Comparison of ENCODE assay signal across 13 cellular contexts in the genomic region with DNA sequence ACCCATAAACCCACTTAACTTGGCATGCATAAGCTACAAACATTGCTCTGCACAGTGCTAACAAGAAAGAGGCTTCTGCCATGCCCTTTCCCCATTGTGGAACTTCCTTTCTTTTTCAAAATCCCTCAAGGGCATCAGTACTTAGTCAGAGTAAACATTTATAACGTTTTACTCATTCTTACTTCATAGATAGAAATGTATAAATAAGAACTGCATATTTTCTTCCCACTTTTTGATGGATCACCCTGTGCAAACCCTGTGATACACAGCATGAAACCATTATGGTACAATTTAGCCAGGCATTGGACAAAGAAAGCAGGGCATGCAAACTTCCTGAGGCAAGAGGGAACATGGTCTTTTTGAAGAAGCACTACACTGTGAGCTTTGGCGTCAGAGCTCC.
DNase-seq lines count a peak whose midpoint lies in the region; ATAC-seq and TF ChIP-seq lines count a peak whose summit lies in the region.
"Had no signal": no experiment of that assay in that cellular context is flagged by ENCODE, and none has a peak within 500 bp of the region (broad histone marks: within the 10 kb centered on the region; RNA-seq: fewer than 3 reads in every experiment).

No MANE protein-coding gene starts in this region.

- CTCF ChIA-PET in Panc1 (lab: Charles Lee): no interaction called here

- DNase-seq in NCI-H510A treated with DMSO at 0.1 percent for 48 hours (lab: John Stamatoyannopoulos, UW) (peak; percentile 45), NCI-H510A (lab: John Stamatoyannopoulos, UW) (no peak), Panc1 (ENCODE audit: low read depth, low spot score) (peak; percentile 41), epithelial cell of esophagus (ENCODE audit: low read depth) (peak; percentile 92), stromal cell of bone marrow (ENCODE audit: low read depth) (peak; percentile 33), NCI-H2029 treated with DMSO at 0.1 percent for 48 hours (lab: John Stamatoyannopoulos, UW) (no peak), SIG-M5 (lab: John Stamatoyannopoulos, UW) (no peak), NCI-H2227 treated with DMSO at 0.1 percent for 48 hours (lab: John Stamatoyannopoulos, UW) (no peak)
- DNase-seq: islet precursor cell, ovary had no signal

- POLR2A ChIA-PET in Panc1 (lab: Charles Lee): no interaction called here

- peak; percentile 71 for ATAC-seq in Panc1
- ATAC-seq: gastroesophageal sphincter, WTC11 had no signal

- H3K27me3 ChIP-seq in Panc1 (ENCODE audit: control insufficient read depth, insufficient read depth, low read length): no peaks in the 10 kb centered on the region
- H3K27me3 ChIP-seq: ovary, tibial nerve had no signal

- no peaks in the 10 kb centered on the region for H3K4me1 ChIP-seq in Panc1 (ENCODE audit: control insufficient read depth, insufficient read depth, low read length)
- H3K4me1 ChIP-seq: gastroesophageal sphincter, tibial nerve had no signal

- in situ Hi-C loops in Panc1 (cut with HindIII; ENCODE audit: low pct_unique_long_range_greater_than_20kb, low sequenced_read_pairs): no loop called here

- H3K9me3 ChIP-seq in Panc1 (ENCODE audit: control insufficient read depth, insufficient read depth, low read depth, low read length): no peaks in the 10 kb centered on the region
- H3K9me3 ChIP-seq: gastroesophageal sphincter, ovary, tibial nerve had no signal

- TF ChIP-seq CTCF in Panc1 (IDR thresholded peaks at IDR 0.05): no peak
- no peak for TF ChIP-seq CTCF in epithelial cell of esophagus (IDR thresholded peaks at IDR 0.05; ENCODE audit: insufficient read depth, low read depth, low read length, missing control alignments)

- intact Hi-C loops in Panc1 (cut with micrococcal nuclease; ENCODE audit: unreplicated experiment): no loop called here

- H3K4me3 ChIP-seq in Panc1 (ENCODE audit: low read depth in 2 of 2, low read length in 2 of 2) (no peak overlapping the region), epithelial cell of esophagus (ENCODE audit: low read length) (no peak overlapping the region)
- H3K4me3 ChIP-seq: gastroesophageal sphincter, ovary, tibial nerve had no signal

- H3K36me3 ChIP-seq in Panc1 (ENCODE audit: control insufficient read depth, insufficient read depth, low read length): no peaks in the 10 kb centered on the region
- H3K36me3 ChIP-seq: gastroesophageal sphincter, ovary, tibial nerve had no signal

- H3K27ac ChIP-seq in Panc1 (ENCODE audit: low read length): no peak overlapping the region
- H3K27ac ChIP-seq: gastroesophageal sphincter, ovary, tibial nerve had no signal

- BruUV-seq in Panc1 (replicated peaks; lab: Mats Ljungman, UMichigan): no TSS peak

Comparison
In these comparisons a context has a peak if more than half of its experiments do, and no peak if none do; other contexts are left out.
1. DNase-seq: peak in NCI-H510A treated with DMSO at 0.1 percent for 48 hours (single experiment), Panc1 (single experiment), epithelial cell of esophagus (single experiment) and stromal cell of bone marrow (single experiment); none in NCI-H510A (single experiment), NCI-H2029 treated with DMSO at 0.1 percent for 48 hours (single experiment), SIG-M5 (single experiment) and NCI-H2227 treated with DMSO at 0.1 percent for 48 hours (single experiment).